ENCODE assay signal across 8 cellular contexts in the genomic region with DNA sequence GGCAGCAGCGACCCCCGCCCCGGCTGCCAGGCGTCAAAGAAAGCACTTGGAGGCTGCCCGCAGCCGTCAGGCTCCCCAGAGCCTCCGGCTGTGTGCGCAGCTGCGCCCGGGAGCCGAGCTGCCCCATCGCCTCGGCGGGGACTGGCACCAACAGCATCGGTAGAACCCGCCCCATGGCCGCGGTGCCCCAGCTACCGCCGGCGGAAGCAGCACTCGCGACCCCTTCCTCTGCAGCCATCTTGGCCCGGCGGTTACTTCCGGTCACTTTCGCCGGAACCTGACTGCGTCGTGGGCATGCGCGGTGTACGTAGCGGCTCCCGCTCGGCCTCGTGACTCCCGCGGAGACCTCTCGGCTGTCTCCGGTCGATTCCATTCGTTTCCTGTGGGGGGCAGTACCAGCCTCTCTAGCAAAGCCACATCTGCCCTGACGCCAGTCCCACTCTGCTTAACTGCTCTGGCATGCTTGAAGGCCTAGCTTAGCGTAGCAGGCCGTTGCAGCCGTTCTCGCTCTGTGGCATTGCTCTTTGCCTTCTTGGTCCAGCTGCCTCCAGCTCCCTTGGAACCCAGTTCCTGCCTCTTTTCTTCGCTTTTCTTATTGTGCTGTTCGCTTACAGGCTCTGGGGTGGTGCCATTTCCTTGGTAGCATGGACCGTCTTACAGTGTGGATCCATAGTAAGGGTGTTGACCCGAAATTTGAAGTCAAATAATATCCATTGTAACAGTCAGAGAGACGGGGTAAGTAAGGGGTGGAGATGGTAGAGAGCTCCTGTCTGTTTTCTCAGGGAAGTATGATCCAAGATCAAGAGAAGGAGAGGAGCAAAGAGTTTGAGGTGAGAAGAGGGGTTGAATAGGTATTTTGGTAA. TPM values are rescaled to one million over a fixed set of nuclear protein-coding genes. Genes with fewer than 3 reads are reported as not detected.
DNase-seq lines count a peak whose midpoint lies in the region; ATAC-seq, FAIRE-seq and TF ChIP-seq lines count a peak whose summit lies in the region.

A gene with protein sequence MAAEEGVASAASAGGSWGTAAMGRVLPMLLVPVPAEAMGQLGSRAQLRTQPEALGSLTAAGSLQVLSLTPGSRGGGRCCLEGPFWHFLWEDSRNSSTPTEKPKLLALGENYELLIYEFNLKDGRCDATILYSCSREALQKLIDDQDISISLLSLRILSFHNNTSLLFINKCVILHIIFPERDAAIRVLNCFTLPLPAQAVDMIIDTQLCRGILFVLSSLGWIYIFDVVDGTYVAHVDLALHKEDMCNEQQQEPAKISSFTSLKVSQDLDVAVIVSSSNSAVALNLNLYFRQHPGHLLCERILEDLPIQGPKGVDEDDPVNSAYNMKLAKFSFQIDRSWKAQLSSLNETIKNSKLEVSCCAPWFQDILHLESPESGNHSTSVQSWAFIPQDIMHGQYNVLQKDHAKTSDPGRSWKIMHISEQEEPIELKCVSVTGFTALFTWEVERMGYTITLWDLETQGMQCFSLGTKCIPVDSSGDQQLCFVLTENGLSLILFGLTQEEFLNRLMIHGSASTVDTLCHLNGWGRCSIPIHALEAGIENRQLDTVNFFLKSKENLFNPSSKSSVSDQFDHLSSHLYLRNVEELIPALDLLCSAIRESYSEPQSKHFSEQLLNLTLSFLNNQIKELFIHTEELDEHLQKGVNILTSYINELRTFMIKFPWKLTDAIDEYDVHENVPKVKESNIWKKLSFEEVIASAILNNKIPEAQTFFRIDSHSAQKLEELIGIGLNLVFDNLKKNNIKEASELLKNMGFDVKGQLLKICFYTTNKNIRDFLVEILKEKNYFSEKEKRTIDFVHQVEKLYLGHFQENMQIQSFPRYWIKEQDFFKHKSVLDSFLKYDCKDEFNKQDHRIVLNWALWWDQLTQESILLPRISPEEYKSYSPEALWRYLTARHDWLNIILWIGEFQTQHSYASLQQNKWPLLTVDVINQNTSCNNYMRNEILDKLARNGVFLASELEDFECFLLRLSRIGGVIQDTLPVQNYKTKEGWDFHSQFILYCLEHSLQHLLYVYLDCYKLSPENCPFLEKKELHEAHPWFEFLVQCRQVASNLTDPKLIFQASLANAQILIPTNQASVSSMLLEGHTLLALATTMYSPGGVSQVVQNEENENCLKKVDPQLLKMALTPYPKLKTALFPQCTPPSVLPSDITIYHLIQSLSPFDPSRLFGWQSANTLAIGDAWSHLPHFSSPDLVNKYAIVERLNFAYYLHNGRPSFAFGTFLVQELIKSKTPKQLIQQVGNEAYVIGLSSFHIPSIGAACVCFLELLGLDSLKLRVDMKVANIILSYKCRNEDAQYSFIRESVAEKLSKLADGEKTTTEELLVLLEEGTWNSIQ (N-terminal part only) (minus strand): TSS at position 253 of the 863 bp plus-strand sequence. CDS start 15 bp downstream, at position 238.

- peaks cover 56% of the 10 kb centered on the region for H3K4me1 Mint-ChIP-seq in activated CD4-positive, alpha-beta T cell treated with anti-CD3 and anti-CD28 coated beads, Interleukin-2, amount 10 ng/mL, durations not matched to agents 24 days and 14 days

- no peaks in the 10 kb centered on the region for H3K9me3 Mint-ChIP-seq in activated CD4-positive, alpha-beta T cell treated with anti-CD3 and anti-CD28 coated beads, Interleukin-2, amount 10 ng/mL, durations not matched to agents 24 days and 14 days

- peak; percentile 92 for TF ChIP-seq CTCF in coronary artery (IDR thresholded peaks at IDR 0.05)

- intact Hi-C loops in activated CD4-positive, alpha-beta T cell treated with anti-CD3 and anti-CD28 coated beads, Interleukin-2, amount 10 ng/mL, durations not matched to agents 24 days and 14 days (cut with micrococcal nuclease): loop anchor here (1.0 to 5.0 kb wide), 7 partner anchors 14 to 75 kb away; a partner anchor contains a TSS
- intact Hi-C loops in left colon (cut with DNase I, micrococcal nuclease): loop anchor here (5.0 kb wide), 1 partner anchor 74 kb away; a partner anchor contains a TSS

- H3K9me3 ChIP-seq in BLaER1: no peaks in the 10 kb centered on the region

- H3K27me3 Mint-ChIP-seq in activated CD4-positive, alpha-beta T cell treated with anti-CD3 and anti-CD28 coated beads, Interleukin-2, amount 10 ng/mL, durations not matched to agents 24 days and 14 days: no peaks in the 10 kb centered on the region

- DNase-seq in GM19239 (ENCODE audit: insufficient read length, low spot score) (peak; percentile 68), NCI-H526 (lab: John Stamatoyannopoulos, UW) (peak; percentile 95 to 98), coronary artery (ENCODE audit: low spot score) (peak; percentile 98), left colon (peak; percentile 98 to 99)
- peak; percentile 99 for DNase-seq in activated CD4-positive, alpha-beta T cell treated with anti-CD3 and anti-CD28 coated beads, Interleukin-2, amount 10 ng/mL, durations not matched to agents 24 days and 14 days
- peak; percentile 97 for DNase-seq in stimulated activated CD4-positive, alpha-beta T cell treated with anti-CD3 and anti-CD28 coated beads, Interleukin-2, amount 100 ng/mL, for 24 hours

- H3K4me3 Mint-ChIP-seq in activated CD4-positive, alpha-beta T cell treated with anti-CD3 and anti-CD28 coated beads, Interleukin-2, amount 10 ng/mL, durations not matched to agents 24 days and 14 days: peak within 1 kb of the TSS; percentile 86

- peak within 1 kb of the TSS; percentile 94 for H3K9ac ChIP-seq in BLaER1

- H3K4me3 ChIP-seq in BLaER1 (peak within 1 kb of the TSS; percentile 88), coronary artery (peak within 1 kb of the TSS; percentile 92)

- peak within 1 kb of the TSS; percentile 76 for H3K4me2 ChIP-seq in BLaER1

- H3K27ac ChIP-seq in BLaER1 (peak within 1 kb of the TSS; percentile 99), coronary artery (peak within 1 kb of the TSS; percentile 94 to 98)

- no peaks in the 10 kb centered on the region for H3K27me3 ChIP-seq in BLaER1

- FAIRE-seq in GM19239 (lab: Jason Lieb, UNC): peak; percentile 98

- peaks cover 26% of the 10 kb centered on the region for H3K4me1 ChIP-seq in BLaER1

- H4K20me1 ChIP-seq in BLaER1: no peaks in the 10 kb centered on the region

- peaks cover 20% of the 10 kb centered on the region for H3K36me3 Mint-ChIP-seq in activated CD4-positive, alpha-beta T cell treated with anti-CD3 and anti-CD28 coated beads, Interleukin-2, amount 10 ng/mL, durations not matched to agents 24 days and 14 days (ENCODE audit: low read depth)

- H3K36me3 ChIP-seq in BLaER1: peaks cover 12% of the 10 kb centered on the region

- ATAC-seq in HG03460 (IDR thresholded peaks at IDR 0.05; ENCODE audit: unreplicated experiment): peak; percentile 72
- peak; percentile 90 for ATAC-seq in left colon

- peak within 1 kb of the TSS; percentile 98 for H3K27ac Mint-ChIP-seq in activated CD4-positive, alpha-beta T cell treated with anti-CD3 and anti-CD28 coated beads, Interleukin-2, amount 10 ng/mL, durations not matched to agents 24 days and 14 days

RNA-seq across cellular contexts. Expression of the gene that starts here (rescaled TPM):
- 67.2 and 68.0 TPM in 2 replicates for total RNA-seq in activated CD4-positive, alpha-beta T cell treated with anti-CD3 and anti-CD28 coated beads, Interleukin-2, amount 10 ng/mL, durations not matched to agents 24 days and 14 days
- 100 to 1,000 TPM in 1 of 2 donors, 10 to 100 TPM in 1; 90.7 to 113 TPM for total RNA-seq in left colon

Comparison
In these comparisons a context has a peak if more than half of its experiments do, and no peak if none do; other contexts are left out.
1. Peak in every context shown above with its lines: DNase-seq, ATAC-seq, H3K4me3 ChIP-seq and H3K27ac ChIP-seq.